ENCODE assay signal across 1 cellular context in the genomic region with DNA sequence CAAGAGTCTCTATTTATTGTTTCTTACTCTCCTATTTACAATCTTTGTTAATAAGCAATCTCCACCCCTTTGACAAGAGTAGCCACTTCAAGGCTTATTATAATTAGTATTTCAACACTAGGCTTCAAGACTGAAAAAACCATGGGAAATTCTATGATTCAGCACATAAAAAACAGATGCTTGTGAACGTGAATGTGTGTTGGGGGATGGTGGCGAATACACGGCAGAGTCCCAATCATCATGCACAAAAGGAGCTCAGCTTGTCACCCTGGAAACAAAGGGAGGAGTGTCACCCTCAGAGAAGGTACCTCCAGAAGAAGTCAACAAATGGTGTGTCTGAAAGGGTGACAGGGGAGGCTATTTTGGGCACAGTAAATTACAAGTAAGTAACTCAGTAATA.
TF ChIP-seq lines count a peak whose summit lies in the region.

No MANE protein-coding gene starts in this region.

TF ChIP-seq in HepG2, 621 proteins besides CTCF, POLR2A, EP300 and RAD21 (continued from another document):
- TF ChIP-seq, protein P1, sequence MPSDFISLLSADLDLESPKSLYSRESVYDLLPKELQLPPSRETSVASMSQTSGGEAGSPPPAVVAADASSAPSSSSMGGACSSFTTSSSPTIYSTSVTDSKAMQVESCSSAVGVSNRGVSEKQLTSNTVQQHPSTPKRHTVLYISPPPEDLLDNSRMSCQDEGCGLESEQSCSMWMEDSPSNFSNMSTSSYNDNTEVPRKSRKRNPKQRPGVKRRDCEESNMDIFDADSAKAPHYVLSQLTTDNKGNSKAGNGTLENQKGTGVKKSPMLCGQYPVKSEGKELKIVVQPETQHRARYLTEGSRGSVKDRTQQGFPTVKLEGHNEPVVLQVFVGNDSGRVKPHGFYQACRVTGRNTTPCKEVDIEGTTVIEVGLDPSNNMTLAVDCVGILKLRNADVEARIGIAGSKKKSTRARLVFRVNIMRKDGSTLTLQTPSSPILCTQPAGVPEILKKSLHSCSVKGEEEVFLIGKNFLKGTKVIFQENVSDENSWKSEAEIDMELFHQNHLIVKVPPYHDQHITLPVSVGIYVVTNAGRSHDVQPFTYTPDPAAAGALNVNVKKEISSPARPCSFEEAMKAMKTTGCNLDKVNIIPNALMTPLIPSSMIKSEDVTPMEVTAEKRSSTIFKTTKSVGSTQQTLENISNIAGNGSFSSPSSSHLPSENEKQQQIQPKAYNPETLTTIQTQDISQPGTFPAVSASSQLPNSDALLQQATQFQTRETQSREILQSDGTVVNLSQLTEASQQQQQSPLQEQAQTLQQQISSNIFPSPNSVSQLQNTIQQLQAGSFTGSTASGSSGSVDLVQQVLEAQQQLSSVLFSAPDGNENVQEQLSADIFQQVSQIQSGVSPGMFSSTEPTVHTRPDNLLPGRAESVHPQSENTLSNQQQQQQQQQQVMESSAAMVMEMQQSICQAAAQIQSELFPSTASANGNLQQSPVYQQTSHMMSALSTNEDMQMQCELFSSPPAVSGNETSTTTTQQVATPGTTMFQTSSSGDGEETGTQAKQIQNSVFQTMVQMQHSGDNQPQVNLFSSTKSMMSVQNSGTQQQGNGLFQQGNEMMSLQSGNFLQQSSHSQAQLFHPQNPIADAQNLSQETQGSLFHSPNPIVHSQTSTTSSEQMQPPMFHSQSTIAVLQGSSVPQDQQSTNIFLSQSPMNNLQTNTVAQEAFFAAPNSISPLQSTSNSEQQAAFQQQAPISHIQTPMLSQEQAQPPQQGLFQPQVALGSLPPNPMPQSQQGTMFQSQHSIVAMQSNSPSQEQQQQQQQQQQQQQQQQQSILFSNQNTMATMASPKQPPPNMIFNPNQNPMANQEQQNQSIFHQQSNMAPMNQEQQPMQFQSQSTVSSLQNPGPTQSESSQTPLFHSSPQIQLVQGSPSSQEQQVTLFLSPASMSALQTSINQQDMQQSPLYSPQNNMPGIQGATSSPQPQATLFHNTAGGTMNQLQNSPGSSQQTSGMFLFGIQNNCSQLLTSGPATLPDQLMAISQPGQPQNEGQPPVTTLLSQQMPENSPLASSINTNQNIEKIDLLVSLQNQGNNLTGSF (CRISPR knock-in tag; IDR thresholded peaks at IDR 0.05): no peak
- no peak for TF ChIP-seq NFIB (CRISPR knock-in tag; IDR thresholded peaks at IDR 0.05; ENCODE audit: borderline replicate concordance)
- TF ChIP-seq ZNF563 (CRISPR knock-in tag; IDR thresholded peaks at IDR 0.05): no peak
- no peak for TF ChIP-seq HNRNPUL1 (IDR thresholded peaks at IDR 0.05; ENCODE audit: low read depth, low read length)
- TF ChIP-seq, protein P2, sequence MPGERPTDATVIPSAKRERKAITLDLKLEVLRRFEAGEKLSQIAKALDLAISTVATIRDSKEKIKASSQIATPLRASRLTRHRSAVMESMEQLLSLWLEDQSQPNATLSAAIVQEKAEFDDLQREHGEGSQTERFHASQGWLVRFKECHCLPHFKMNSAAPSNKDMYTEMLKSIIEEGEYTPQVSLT (CRISPR knock-in tag; IDR thresholded peaks at IDR 0.05; ENCODE audit: borderline replicate concordance, low read depth): no peak
